In genomic region chr10:34650156-34650555, GRCh38 we compare ENCODE assay signal across 27 cellular contexts.
DNase-seq lines count a peak whose midpoint lies in the region; ATAC-seq lines count a peak whose summit lies in the region.
"Had no signal": no experiment of that assay in that cellular context is flagged by ENCODE, and none has a peak within 500 bp of the region (broad histone marks: within the 10 kb centered on the region; RNA-seq: fewer than 3 reads in every experiment).

No MANE protein-coding gene starts in this region.

- H3K36me3 Mint-ChIP-seq in central memory CD8-positive, alpha-beta T cell (ENCODE audit: insufficient read depth), result no peaks in the 10 kb centered on the region
- H3K36me3 Mint-ChIP-seq: activated naive CD8-positive, alpha-beta T cell; CD8-positive, alpha-beta memory T cell had no signal

- H3K27ac Mint-ChIP-seq in central memory CD8-positive, alpha-beta T cell (ENCODE audit: low read depth), result no peak overlapping the region
- H3K27ac Mint-ChIP-seq: activated B cell treated with CpG ODN at 0.5 μM for 24 hours; activated naive CD8-positive, alpha-beta T cell; CD8-positive, alpha-beta memory T cell; progenitor cell of endocrine pancreas had no signal

- DNase-seq in NCI-H2107 treated with DMSO at 0.1 percent for 48 hours (lab: John Stamatoyannopoulos, UW; ENCODE audit: unreplicated experiment), result peak; percentile 7
- no peak for DNase-seq in NCI-H2107 (lab: John Stamatoyannopoulos, UW)
- DNase-seq in central memory CD8-positive, alpha-beta T cell (ENCODE audit: low spot score in 2 of 2), result no peak
- no peak for DNase-seq in globus pallidus (ENCODE audit: low spot score)
- DNase-seq in stimulated activated CD4-positive, alpha-beta T cell treated with anti-CD3 and anti-CD28 coated beads, Interleukin-4, amount 100 ng/mL, for 24 hours, result no peak
- DNase-seq in NCI-H1048 (lab: John Stamatoyannopoulos, UW), result no peak
- no peak for DNase-seq in NCI-H345 treated with DMSO at 0.1 percent for 48 hours (lab: John Stamatoyannopoulos, UW; ENCODE audit: unreplicated experiment)
- DNase-seq: 8988T; activated B cell treated with CpG ODN at 0.5 μM for 24 hours; activated CD4-positive, alpha-beta T cell treated with anti-CD3 and anti-CD28 coated beads, Interleukin-2, amount 50 U/mL, for 48 hours; activated CD8-positive, alpha-beta memory T cell treated with anti-CD3 and anti-CD28 coated beads, Interleukin-2, amount 50 U/mL, for 48 hours; aorta; CD8-positive, alpha-beta memory T cell; central memory CD4-positive, alpha-beta T cell; dorsolateral prefrontal cortex; GDM1; GM23248; NCI-H1417; NCI-H2081 treated with DMSO at 0.1 percent for 48 hours; NCI-H446 treated with DMSO at 0.1 percent for 48 hours; T1000; transverse colon had no signal

- ATAC-seq in HG03432 (IDR thresholded peaks at IDR 0.05; ENCODE audit: unreplicated experiment), result peak; percentile 67
- peak; percentile 28 for ATAC-seq in central memory CD8-positive, alpha-beta T cell (replicated peaks; ENCODE audit: extremely low read depth, poor library complexity, severe bottlenecking)
- ATAC-seq: Right ventricle myocardium inferior, sciatic nerve had no signal

- no peak overlapping the region for H3K4me3 Mint-ChIP-seq in central memory CD8-positive, alpha-beta T cell
- H3K4me3 Mint-ChIP-seq: activated B cell treated with CpG ODN at 0.5 μM for 24 hours; activated naive CD8-positive, alpha-beta T cell; CD8-positive, alpha-beta memory T cell had no signal

- H3K4me1 Mint-ChIP-seq in central memory CD8-positive, alpha-beta T cell, result no peaks in the 10 kb centered on the region
- H3K4me1 Mint-ChIP-seq: activated B cell treated with CpG ODN at 0.5 μM for 24 hours; CD8-positive, alpha-beta memory T cell had no signal

- peaks cover 20% of the 10 kb centered on the region for H3K27me3 Mint-ChIP-seq in central memory CD8-positive, alpha-beta T cell
- H3K27me3 Mint-ChIP-seq: activated B cell treated with CpG ODN at 0.5 μM for 24 hours, progenitor cell of endocrine pancreas had no signal

- H3K9me3 Mint-ChIP-seq in central memory CD8-positive, alpha-beta T cell, result no peaks in the 10 kb centered on the region
- H3K9me3 Mint-ChIP-seq: activated B cell treated with CpG ODN at 0.5 μM for 24 hours; CD8-positive, alpha-beta memory T cell had no signal
